ENCODE assay signal across 24 cellular contexts in genomic region chr4:168678751-168679366, GRCh38.
DNase-seq lines count a peak whose midpoint lies in the region; ATAC-seq, FAIRE-seq and TF ChIP-seq lines count a peak whose summit lies in the region.
"Had no signal": no experiment of that assay in that cellular context is flagged by ENCODE, and none has a peak within 500 bp of the region (broad histone marks: within the 10 kb centered on the region; RNA-seq: fewer than 3 reads in every experiment).

No MANE protein-coding gene starts in this region.

- intact Hi-C loops in heart left ventricle (cut with DNase I): no loop called here
- intact Hi-C loops in left ventricle myocardium inferior (cut with micrococcal nuclease): no loop called here

- TF ChIP-seq CTCF in heart left ventricle (IDR thresholded peaks at IDR 0.05) (no peak), left ventricle myocardium inferior (IDR thresholded peaks at IDR 0.05; ENCODE audit: borderline replicate concordance) (no peak)

- H3K9me3 ChIP-seq in heart left ventricle: no peaks in the 10 kb centered on the region
- no peaks in the 10 kb centered on the region for H3K9me3 ChIP-seq in left ventricle myocardium inferior (replicated peaks)
- H3K9me3 ChIP-seq: ovary, sigmoid colon, SK-N-SH, upper lobe of left lung had no signal

- H3K36me3 ChIP-seq in heart left ventricle (peaks cover 0 to 45% (median under 1%) of the 10 kb centered on the region in 9 donors), left ventricle myocardium inferior (peaks cover 13% of the 10 kb centered on the region)
- H3K36me3 ChIP-seq: ovary, sigmoid colon, upper lobe of left lung had no signal

- H3K36me3 Mint-ChIP-seq in central memory CD8-positive, alpha-beta T cell (ENCODE audit: insufficient read depth): no peaks in the 10 kb centered on the region
- H3K36me3 Mint-ChIP-seq in natural killer cell treated with Interleukin-12 subunit alpha and Interleukin-12 subunit beta and Interleukin-15 and Interleukin-18, amount 100 ng/mL, for 72 hours: no peaks in the 10 kb centered on the region

- DNase-seq in heart left ventricle (no peak), left ventricle myocardium inferior (no peak), urothelium cell line (ENCODE audit: low spot score) (no peak), GM19240 (ENCODE audit: insufficient read length, low spot score) (no peak), GF-D8 (lab: John Stamatoyannopoulos, UW) (no peak)
- DNase-seq in central memory CD8-positive, alpha-beta T cell (ENCODE audit: low spot score in 2 of 2): no peak
- no peak for DNase-seq in natural killer cell treated with Interleukin-12 subunit alpha and Interleukin-12 subunit beta and Interleukin-15 and Interleukin-18, amount 100 ng/mL, for 72 hours (ENCODE audit: low spot score)
- DNase-seq: activated CD4-positive, alpha-beta T cell treated with anti-CD3 and anti-CD28 coated beads for 48 hours; activated naive CD4-positive, alpha-beta T cell treated with anti-CD3 and anti-CD28 coated beads for 36 hours; activated T-cell treated with anti-CD3 and anti-CD28 coated beads, Interleukin-2, amount 50 U/mL, for 72 hours; caudate nucleus; DND-41; HCEC 1CT; NCI-H1105; NCI-H2029 treated with DMSO at 0.1 percent for 48 hours; NCI-H345; NCI-H748 treated with DMSO at 0.1 percent for 48 hours; ovary; RPMI8226; sigmoid colon; SK-N-SH; upper lobe of left lung had no signal

- no peak overlapping the region for H3K27ac Mint-ChIP-seq in central memory CD8-positive, alpha-beta T cell (ENCODE audit: low read depth)
- no peak overlapping the region for H3K27ac Mint-ChIP-seq in natural killer cell treated with Interleukin-12 subunit alpha and Interleukin-12 subunit beta and Interleukin-15 and Interleukin-18, amount 100 ng/mL, for 72 hours
- H3K27ac Mint-ChIP-seq: activated naive CD4-positive, alpha-beta T cell treated with anti-CD3 and anti-CD28 coated beads for 36 hours; activated T-cell treated with anti-CD3 and anti-CD28 coated beads, Interleukin-2, amount 50 U/mL, for 72 hours; IgD-negative memory B cell had no signal

- peak in 3 of 4 donors; percentile 8 to 52 (median 21) for ATAC-seq in heart left ventricle
- ATAC-seq in central memory CD8-positive, alpha-beta T cell (replicated peaks; ENCODE audit: extremely low read depth, poor library complexity, severe bottlenecking): peak; percentile 10
- peak; percentile 45 to 54 for ATAC-seq in natural killer cell treated with Interleukin-12 subunit alpha and Interleukin-12 subunit beta and Interleukin-15 and Interleukin-18, amount 100 ng/mL, for 72 hours
- no peak for ATAC-seq in GM18498 (IDR thresholded peaks at IDR 0.05; ENCODE audit: unreplicated experiment)
- ATAC-seq: activated T-cell treated with anti-CD3 and anti-CD28 coated beads, Interleukin-2, amount 50 U/mL, for 72 hours had no signal

- peak; percentile 97 for FAIRE-seq in urothelium cell line (lab: Jason Lieb, UNC)

- H3K9me3 Mint-ChIP-seq in central memory CD8-positive, alpha-beta T cell: no peaks in the 10 kb centered on the region
- no peaks in the 10 kb centered on the region for H3K9me3 Mint-ChIP-seq in natural killer cell treated with Interleukin-12 subunit alpha and Interleukin-12 subunit beta and Interleukin-15 and Interleukin-18, amount 100 ng/mL, for 72 hours
- H3K9me3 Mint-ChIP-seq: activated naive CD4-positive, alpha-beta T cell treated with anti-CD3 and anti-CD28 coated beads for 36 hours; activated T-cell treated with anti-CD3 and anti-CD28 coated beads, Interleukin-2, amount 50 U/mL, for 72 hours had no signal

- no peak overlapping the region for H3K4me3 Mint-ChIP-seq in central memory CD8-positive, alpha-beta T cell
- no peak overlapping the region for H3K4me3 Mint-ChIP-seq in natural killer cell treated with Interleukin-12 subunit alpha and Interleukin-12 subunit beta and Interleukin-15 and Interleukin-18, amount 100 ng/mL, for 72 hours
- H3K4me3 Mint-ChIP-seq: activated naive CD4-positive, alpha-beta T cell treated with anti-CD3 and anti-CD28 coated beads for 36 hours; activated T-cell treated with anti-CD3 and anti-CD28 coated beads, Interleukin-2, amount 50 U/mL, for 72 hours; IgD-negative memory B cell had no signal

- H3K4me1 Mint-ChIP-seq in central memory CD8-positive, alpha-beta T cell: no peaks in the 10 kb centered on the region
- H3K4me1 Mint-ChIP-seq in natural killer cell treated with Interleukin-12 subunit alpha and Interleukin-12 subunit beta and Interleukin-15 and Interleukin-18, amount 100 ng/mL, for 72 hours (ENCODE audit: low read depth in 2 of 2): peaks cover 0 to 7% of the 10 kb centered on the region in 2 donors

- H3K4me3 ChIP-seq in heart left ventricle: no peak overlapping the region
- H3K4me3 ChIP-seq in left ventricle myocardium inferior: no peak overlapping the region
- H3K4me3 ChIP-seq: ovary, sigmoid colon, upper lobe of left lung had no signal

- TF ChIP-seq POLR2A in heart left ventricle (IDR thresholded peaks at IDR 0.05): no peak

- H3K27me3 Mint-ChIP-seq in central memory CD8-positive, alpha-beta T cell: peaks cover 28% of the 10 kb centered on the region
- peaks cover 6 to 9% of the 10 kb centered on the region in 2 donors for H3K27me3 Mint-ChIP-seq in natural killer cell treated with Interleukin-12 subunit alpha and Interleukin-12 subunit beta and Interleukin-15 and Interleukin-18, amount 100 ng/mL, for 72 hours

- H3K4me1 ChIP-seq in heart left ventricle: peaks cover 0 to 6% (median 2%) of the 10 kb centered on the region in 12 donors
- no peaks in the 10 kb centered on the region for H3K4me1 ChIP-seq in left ventricle myocardium inferior

- no peak overlapping the region for H3K27ac ChIP-seq in heart left ventricle
- no peak overlapping the region for H3K27ac ChIP-seq in left ventricle myocardium inferior (replicated peaks)
- H3K27ac ChIP-seq: ovary, sigmoid colon, upper lobe of left lung had no signal

- H3K27me3 ChIP-seq in heart left ventricle: no peaks in the 10 kb centered on the region
- no peaks in the 10 kb centered on the region for H3K27me3 ChIP-seq in left ventricle myocardium inferior (ENCODE audit: low read depth)
- H3K27me3 ChIP-seq: ovary, sigmoid colon, upper lobe of left lung had no signal

- 90 to 98% (median 95%) methylated on average over 8 of the region's 8 CpGs for WGBS in heart left ventricle, 4 donors
